Comparison of ENCODE assay signal across 26 cellular contexts in genomic region chr11:23192256-23192655, GRCh38.
DNase-seq lines count a peak whose midpoint lies in the region; ATAC-seq and TF ChIP-seq lines count a peak whose summit lies in the region.
"Had no signal": no experiment of that assay in that cellular context is flagged by ENCODE, and none has a peak within 500 bp of the region (broad histone marks: within the 10 kb centered on the region; RNA-seq: fewer than 3 reads in every experiment).

No MANE protein-coding gene starts in this region.

- H3K36me3 ChIP-seq in mammary epithelial cell (ENCODE audit: insufficient read depth, low read length): no peaks in the 10 kb centered on the region
- H3K36me3 ChIP-seq in hepatocyte (replicated peaks; ENCODE audit: insufficient read depth, low read depth): no peaks in the 10 kb centered on the region
- no peaks in the 10 kb centered on the region for H3K36me3 ChIP-seq in upper lobe of right lung
- no peaks in the 10 kb centered on the region for H3K36me3 ChIP-seq in neuronal stem cell (replicated peaks in 1 of 2; ENCODE audit: control insufficient read depth in 2 of 2, insufficient read depth in 2 of 2, low read length in 2 of 2)
- H3K36me3 ChIP-seq: brain microvascular endothelial cell, gastrocnemius medialis, lower lobe of right lung had no signal

- H3K14ac ChIP-seq in neuronal stem cell (ENCODE audit: low read length): no peak overlapping the region

- H3K9me3 ChIP-seq in mammary epithelial cell (replicated peaks; ENCODE audit: insufficient read depth, low read length): no peaks in the 10 kb centered on the region
- H3K9me3 ChIP-seq in hepatocyte (ENCODE audit: low read depth): no peaks in the 10 kb centered on the region
- H3K9me3 ChIP-seq in upper lobe of right lung: no peaks in the 10 kb centered on the region
- no peaks in the 10 kb centered on the region for H3K9me3 ChIP-seq in neuronal stem cell (replicated peaks in 1 of 2; ENCODE audit: control insufficient read depth in 2 of 2, insufficient read depth in 1 of 2, low read depth in 1 of 2, low read length in 2 of 2)
- H3K9me3 ChIP-seq: gastrocnemius medialis, lower lobe of right lung had no signal

- H3K9ac ChIP-seq in mammary epithelial cell (ENCODE audit: insufficient read depth, low read length): no peak overlapping the region
- H3K9ac ChIP-seq in neuronal stem cell (ENCODE audit: low read depth, low read length, poor library complexity): no peak overlapping the region

- TF ChIP-seq CTCF in MCF 10A (IDR thresholded peaks at IDR 0.05; ENCODE audit: unreplicated experiment) (no peak), mammary epithelial cell (conservative IDR thresholded peaks at IDR 0.05 in 1 of 2, IDR thresholded peaks at IDR 0.05 in 1 of 2; ENCODE audit: extremely low read depth in 1 of 2, insufficient read depth in 1 of 2, low read depth in 1 of 2, low read length in 2 of 2) (no peak), endothelial cell (IDR thresholded peaks at IDR 0.05; ENCODE audit: unreplicated experiment) (no peak), hepatocyte (IDR thresholded peaks at IDR 0.05; ENCODE audit: poor library complexity) (no peak), upper lobe of right lung (IDR thresholded peaks at IDR 0.05) (no peak)

- dilution Hi-C loops in mammary epithelial cell (cut with HindIII; ENCODE audit: low sequenced_read_pairs): no loop called here

- WGBS in mammary epithelial cell (ENCODE audit: low coverage, missing lambda C conversion rate): 73% methylated on average over 3 of the region's 3 CpGs
- WGBS in hepatocyte (ENCODE audit: low lambda C conversion rate, missing lambda C conversion rate): 88% methylated on average over 3 of the region's 3 CpGs
- WGBS in neuronal stem cell (ENCODE audit: extremely low coverage in 2 of 2, insufficient read length in 2 of 2, insufficient replicate concordance in 1 of 2), 2 donors: 100% methylated on average over 2 of the region's 3 CpGs; no CpG with 5 or more reads in 1 of the 2 donors

- in situ Hi-C loops in mammary epithelial cell (cut with MboI; ENCODE audit: low sequenced_read_pairs in 2 of 2): no loop called here

- H3K9me3 Mint-ChIP-seq in MCF 10A (ENCODE audit: unreplicated experiment) (peaks cover 28% of the 10 kb centered on the region), endothelial cell (ENCODE audit: unreplicated experiment) (no peaks in the 10 kb centered on the region)
- H3K9me3 Mint-ChIP-seq: activated naive CD4-positive, alpha-beta T cell treated with anti-CD3 and anti-CD28 coated beads for 36 hours; CD4-positive, alpha-beta T cell; natural killer cell treated with Interleukin-12 subunit alpha and Interleukin-12 subunit beta and Interleukin-15 and Interleukin-18, amount 100 ng/mL, for 72 hours; T-helper 2 cell treated with Interferon-gamma antibody and Interleukin-4, amounts not matched to agents 5 μg/mL and 100 μg/mL, for 36 hours; type B pancreatic cell had no signal

- ATAC-seq in HG02798 (IDR thresholded peaks at IDR 0.05; ENCODE audit: poor library complexity, unreplicated experiment) (no peak), GM21515 (IDR thresholded peaks at IDR 0.05; ENCODE audit: unreplicated experiment) (no peak), upper lobe of right lung (no peak)
- ATAC-seq: activated CD4-positive, alpha-beta T cell treated with anti-CD3 and anti-CD28 coated beads for 36 hours; activated CD8-positive, alpha-beta T cell treated with anti-CD3 and anti-CD28 coated beads, Interleukin-2, amount 10 ng/mL, durations not matched to agents 7 days and 5 days; gastrocnemius medialis; lower lobe of right lung; natural killer cell treated with Interleukin-12 subunit alpha and Interleukin-12 subunit beta and Interleukin-15 and Interleukin-18, amount 100 ng/mL, for 72 hours; stimulated activated naive B cell treated with anti-CD40 and anti-IgM and Interleukin-4, amounts not matched to agents 10 μg/mL and 1 μg/mL and 100 μg/mL, for 72 hours had no signal

- CTCF ChIA-PET in MCF 10A (lab: Yijun Ruan, JAX): no interaction called here
- CTCF ChIA-PET in mammary epithelial cell (lab: Charles Lee; ENCODE audit: low non-redundant PET): no interaction called here

- no peak overlapping the region for H4K91ac ChIP-seq in neuronal stem cell (ENCODE audit: low read depth, low read length, poor library complexity)

- no peaks in the 10 kb centered on the region for H3K9me2 ChIP-seq in hepatocyte (replicated peaks; ENCODE audit: insufficient read depth)

- no peak overlapping the region for H3K27ac ChIP-seq in mammary epithelial cell (ENCODE audit: insufficient read depth, low read depth, low read length)
- no peak overlapping the region for H3K27ac ChIP-seq in hepatocyte
- no peak overlapping the region for H3K27ac ChIP-seq in upper lobe of right lung
- no peak overlapping the region for H3K27ac ChIP-seq in neuronal stem cell (replicated peaks; ENCODE audit: low read length)
- H3K27ac ChIP-seq: brain microvascular endothelial cell, epithelial cell of prostate, gastrocnemius medialis, lower lobe of right lung had no signal

- no peak overlapping the region for H2BK15ac ChIP-seq in neuronal stem cell (ENCODE audit: low read length)

- no peak overlapping the region for H2AFZ ChIP-seq in mammary epithelial cell (ENCODE audit: low read depth, low read length)
- no peak overlapping the region for H2AFZ ChIP-seq in hepatocyte
- no peak overlapping the region for H2AFZ ChIP-seq in neuronal stem cell (ENCODE audit: low read length)

- no peak overlapping the region for H2BK12ac ChIP-seq in neuronal stem cell (ENCODE audit: low read length)

- H3K36me3 Mint-ChIP-seq in MCF 10A (ENCODE audit: insufficient read depth, unreplicated experiment) (peaks cover under 1% of the 10 kb centered on the region), endothelial cell (ENCODE audit: low read depth, unreplicated experiment) (peaks cover 36% of the 10 kb centered on the region)
- H3K36me3 Mint-ChIP-seq: stimulated activated naive B cell treated with anti-CD40 and anti-IgM and Interleukin-4, amounts not matched to agents 10 μg/mL and 1 μg/mL and 100 μg/mL, for 72 hours; type B pancreatic cell had no signal

- POLR2A ChIA-PET in MCF 10A (lab: Yijun Ruan, JAX): no interaction called here

- H3K79me2 ChIP-seq in mammary epithelial cell (ENCODE audit: insufficient read depth, low read length): no peaks in the 10 kb centered on the region
- no peaks in the 10 kb centered on the region for H3K79me2 ChIP-seq in hepatocyte

- H3K79me1 ChIP-seq in neuronal stem cell (ENCODE audit: low read depth, low read length): no peaks in the 10 kb centered on the region

- DNase-seq in MCF 10A (ENCODE audit: unreplicated experiment) (peak; percentile 0), mammary epithelial cell (no peak), endothelial cell (ENCODE audit: low spot score) (no peak), hepatocyte (ENCODE audit: low spot score) (peak; percentile 11), upper lobe of right lung (no peak), neuronal stem cell (ENCODE audit: low spot score) (no peak)
- DNase-seq: activated CD4-positive, alpha-beta T cell treated with anti-CD3 and anti-CD28 coated beads for 36 hours; activated CD8-positive, alpha-beta T cell treated with anti-CD3 and anti-CD28 coated beads, Interleukin-2, amount 10 ng/mL, durations not matched to agents 7 days and 5 days; activated naive CD4-positive, alpha-beta T cell treated with anti-CD3 and anti-CD28 coated beads for 36 hours; brain microvascular endothelial cell; CD4-positive, alpha-beta T cell; gastrocnemius medialis; lower lobe of right lung; NCI-H1417 treated with DMSO at 0.1 percent for 48 hours; NCI-H2081; NCI-H446; NCI-H774; SIG-M5; small intestine; stimulated activated naive B cell treated with anti-CD40 and anti-IgM and Interleukin-4, amounts not matched to agents 10 μg/mL and 1 μg/mL and 100 μg/mL, for 72 hours had no signal

- H3K23ac ChIP-seq in neuronal stem cell (ENCODE audit: low read depth, low read length, poor library complexity): no peak overlapping the region

- H4K20me1 ChIP-seq in mammary epithelial cell (ENCODE audit: insufficient read depth, low read length) (no peaks in the 10 kb centered on the region), hepatocyte (ENCODE audit: insufficient read depth, poor library complexity, severe bottlenecking) (peaks cover 2% of the 10 kb centered on the region)

- H4K8ac ChIP-seq in neuronal stem cell (ENCODE audit: low read depth, low read length): no peak overlapping the region

- H3K4me1 ChIP-seq in mammary epithelial cell (ENCODE audit: insufficient read depth, low read length) (no peaks in the 10 kb centered on the region), hepatocyte (ENCODE audit: insufficient read depth) (no peaks in the 10 kb centered on the region), upper lobe of right lung (no peaks in the 10 kb centered on the region), neuronal stem cell (ENCODE audit: control insufficient read depth in 2 of 2, insufficient read depth in 1 of 2, low read depth in 1 of 2, low read length in 2 of 2) (no peaks in the 10 kb centered on the region)
- H3K4me1 ChIP-seq: gastrocnemius medialis, lower lobe of right lung had no signal

- H3K4me1 Mint-ChIP-seq in MCF 10A (ENCODE audit: insufficient read depth, unreplicated experiment) (no peaks in the 10 kb centered on the region), endothelial cell (ENCODE audit: unreplicated experiment) (no peaks in the 10 kb centered on the region)
- H3K4me1 Mint-ChIP-seq: activated CD4-positive, alpha-beta T cell treated with anti-CD3 and anti-CD28 coated beads for 36 hours; stimulated activated naive B cell treated with anti-CD40 and anti-IgM and Interleukin-4, amounts not matched to agents 10 μg/mL and 1 μg/mL and 100 μg/mL, for 72 hours had no signal

- H3K4ac ChIP-seq in neuronal stem cell (ENCODE audit: low read length): no peak overlapping the region

- H3K27me3 ChIP-seq in mammary epithelial cell (ENCODE audit: insufficient read depth, low read length): no peaks in the 10 kb centered on the region
- no peaks in the 10 kb centered on the region for H3K27me3 ChIP-seq in hepatocyte
- H3K27me3 ChIP-seq in upper lobe of right lung: no peaks in the 10 kb centered on the region
- H3K27me3 ChIP-seq in neuronal stem cell (ENCODE audit: control insufficient read depth in 3 of 3, insufficient read depth in 3 of 3, low read depth in 1 of 3, low read length in 3 of 3): no peaks in the 10 kb centered on the region
- H3K27me3 ChIP-seq: brain microvascular endothelial cell, gastrocnemius medialis had no signal

- H2BK5ac ChIP-seq in neuronal stem cell (ENCODE audit: low read length): no peak overlapping the region

- no peak overlapping the region for H3K4me3 Mint-ChIP-seq in MCF 10A (ENCODE audit: unreplicated experiment)
- H3K4me3 Mint-ChIP-seq in endothelial cell (ENCODE audit: unreplicated experiment): peak overlapping the region; percentile 3
- H3K4me3 Mint-ChIP-seq: activated CD4-positive, alpha-beta T cell treated with anti-CD3 and anti-CD28 coated beads for 36 hours; activated CD8-positive, alpha-beta T cell treated with anti-CD3 and anti-CD28 coated beads, Interleukin-2, amount 10 ng/mL, durations not matched to agents 7 days and 5 days; activated naive CD4-positive, alpha-beta T cell treated with anti-CD3 and anti-CD28 coated beads for 36 hours; CD4-positive, alpha-beta T cell; natural killer cell treated with Interleukin-12 subunit alpha and Interleukin-12 subunit beta and Interleukin-15 and Interleukin-18, amount 100 ng/mL, for 72 hours; stimulated activated naive B cell treated with anti-CD40 and anti-IgM and Interleukin-4, amounts not matched to agents 10 μg/mL and 1 μg/mL and 100 μg/mL, for 72 hours; T-helper 2 cell treated with Interferon-gamma antibody and Interleukin-4, amounts not matched to agents 5 μg/mL and 100 μg/mL, for 36 hours; type B pancreatic cell had no signal

- no peak overlapping the region for H3K18ac ChIP-seq in neuronal stem cell (ENCODE audit: low read length)

- H3K27me3 Mint-ChIP-seq in MCF 10A (ENCODE audit: insufficient read depth, unreplicated experiment) (no peaks in the 10 kb centered on the region), endothelial cell (ENCODE audit: unreplicated experiment) (no peaks in the 10 kb centered on the region)
- H3K27me3 Mint-ChIP-seq: activated CD4-positive, alpha-beta T cell treated with anti-CD3 and anti-CD28 coated beads for 36 hours; CD4-positive, alpha-beta T cell; stimulated activated naive B cell treated with anti-CD40 and anti-IgM and Interleukin-4, amounts not matched to agents 10 μg/mL and 1 μg/mL and 100 μg/mL, for 72 hours; type B pancreatic cell had no signal

- BruUV-seq in MCF 10A (replicated peaks; lab: Mats Ljungman, UMichigan) (no TSS peak), mammary epithelial cell (replicated peaks; lab: Mats Ljungman, UMichigan) (no TSS peak)

- intact Hi-C loops in MCF 10A (cut with micrococcal nuclease) (no loop called here), mammary epithelial cell (cut with micrococcal nuclease) (no loop called here), upper lobe of right lung (cut with DNase I) (no loop called here)

- no peak overlapping the region for H3K4me2 ChIP-seq in mammary epithelial cell (ENCODE audit: insufficient read depth, low read depth, low read length)
- H3K4me2 ChIP-seq in hepatocyte: no peak overlapping the region
- H3K4me2 ChIP-seq in neuronal stem cell (ENCODE audit: insufficient read depth, low read length, poor library complexity, severe bottlenecking): no peak overlapping the region

- no peak overlapping the region for H2BK120ac ChIP-seq in neuronal stem cell (ENCODE audit: low read depth, low read length)

- H3K27ac Mint-ChIP-seq in MCF 10A (ENCODE audit: low read depth, unreplicated experiment): no peak overlapping the region
- H3K27ac Mint-ChIP-seq in endothelial cell (ENCODE audit: unreplicated experiment): no peak overlapping the region
- H3K27ac Mint-ChIP-seq: activated CD4-positive, alpha-beta T cell treated with anti-CD3 and anti-CD28 coated beads for 36 hours; activated CD8-positive, alpha-beta T cell treated with anti-CD3 and anti-CD28 coated beads, Interleukin-2, amount 10 ng/mL, durations not matched to agents 7 days and 5 days; activated naive CD4-positive, alpha-beta T cell treated with anti-CD3 and anti-CD28 coated beads for 36 hours; CD4-positive, alpha-beta T cell; natural killer cell treated with Interleukin-12 subunit alpha and Interleukin-12 subunit beta and Interleukin-15 and Interleukin-18, amount 100 ng/mL, for 72 hours; stimulated activated naive B cell treated with anti-CD40 and anti-IgM and Interleukin-4, amounts not matched to agents 10 μg/mL and 1 μg/mL and 100 μg/mL, for 72 hours; T-helper 2 cell treated with Interferon-gamma antibody and Interleukin-4, amounts not matched to agents 5 μg/mL and 100 μg/mL, for 36 hours; type B pancreatic cell had no signal

- H3K4me3 ChIP-seq in mammary epithelial cell (replicated peaks in 1 of 3; ENCODE audit: insufficient read depth in 1 of 3, low read depth in 2 of 3, low read length in 3 of 3) (no peak overlapping the region), hepatocyte (no peak overlapping the region), upper lobe of right lung (no peak overlapping the region), neuronal stem cell (ENCODE audit: low read length in 2 of 2) (no peak overlapping the region)
- H3K4me3 ChIP-seq: gastrocnemius medialis, lower lobe of right lung had no signal

- H2AK5ac ChIP-seq in neuronal stem cell (ENCODE audit: low read depth, low read length): no peak overlapping the region

Comparison
In these comparisons a context has a peak if more than half of its experiments do, and no peak if none do; other contexts are left out.
1. DNase-seq: peak in MCF 10A (single experiment) and hepatocyte (single experiment); none in mammary epithelial cell (single experiment), endothelial cell (single experiment), upper lobe of right lung (single experiment) and neuronal stem cell (single experiment).